Comparison of ENCODE assay signal across 35 cellular contexts in genomic region chr1:201618375-201618774, GRCh38.
"Had no signal": no experiment of that assay in that cellular context is flagged by ENCODE, and none has a peak within 500 bp of the region (broad histone marks: within the 10 kb centered on the region; RNA-seq: fewer than 3 reads in every experiment).

No MANE protein-coding gene starts in this region.

- H3K27ac Mint-ChIP-seq: activated CD4-positive, alpha-beta memory T cell treated with anti-CD3 and anti-CD28 coated beads for 36 hours; activated CD4-positive, alpha-beta T cell treated with anti-CD3 and anti-CD28 coated beads for 36 hours; activated CD4-positive, alpha-beta T cell treated with anti-CD3 and anti-CD28 coated beads, Interleukin-2, amount 10 ng/mL, durations not matched to agents 24 days and 14 days; activated CD8-positive, alpha-beta memory T cell treated with anti-CD3 and anti-CD28 coated beads, Interleukin-2, amount 10 ng/mL, durations not matched to agents 7 days and 5 days; activated CD8-positive, alpha-beta T cell treated with anti-CD3 and anti-CD28 coated beads, Interleukin-2, amount 10 ng/mL, durations not matched to agents 7 days and 5 days; activated naive CD4-positive, alpha-beta T cell treated with anti-CD3 and anti-CD28 coated beads for 36 hours; activated naive CD4-positive, alpha-beta T cell treated with anti-CD3 and anti-CD28 coated beads, Interleukin-2, amount 50 U/mL, for 24 hours; activated naive CD8-positive, alpha-beta T cell treated with anti-CD3 and anti-CD28 coated beads for 36 hours; activated naive CD8-positive, alpha-beta T cell treated with anti-CD3 and anti-CD28 coated beads, Interleukin-2, amount 50 U/mL, for 24 hours; activated T-helper 1 cell treated with anti-CD3 and anti-CD28 coated beads, Interleukin-12 subunit alpha, Interleukin-12 subunit beta, Interleukin-2, Interleukin-4 antibody, amounts not matched to agents 30 ng/mL and 10 ng/mL and 1 ng/mL, durations not matched to agents 14 hours and 24 hours and 36 hours; activated T-helper 2 cell treated with anti-CD3 and anti-CD28 coated beads, Interferon-gamma antibody, Interleukin-2, Interleukin-4, amounts not matched to agents 10 μg/mL and 5 μg/mL and 100 μg/mL, durations not matched to agents 14 hours and 24 hours and 36 hours; effector memory CD8-positive, alpha-beta T cell had no signal

- H3K27me3 Mint-ChIP-seq: activated CD4-positive, alpha-beta memory T cell treated with anti-CD3 and anti-CD28 coated beads for 36 hours; activated naive CD4-positive, alpha-beta T cell treated with anti-CD3 and anti-CD28 coated beads, Interleukin-2, amount 50 U/mL, for 24 hours; activated naive CD8-positive, alpha-beta T cell treated with anti-CD3 and anti-CD28 coated beads for 36 hours; activated naive CD8-positive, alpha-beta T cell treated with anti-CD3 and anti-CD28 coated beads, Interleukin-2, amount 50 U/mL, for 24 hours had no signal

- H3K36me3 Mint-ChIP-seq: activated CD4-positive, alpha-beta memory T cell treated with anti-CD3 and anti-CD28 coated beads for 36 hours; activated CD8-positive, alpha-beta memory T cell treated with anti-CD3 and anti-CD28 coated beads, Interleukin-2, amount 10 ng/mL, durations not matched to agents 7 days and 5 days; activated naive CD4-positive, alpha-beta T cell treated with anti-CD3 and anti-CD28 coated beads, Interleukin-2, amount 50 U/mL, for 24 hours; activated naive CD8-positive, alpha-beta T cell treated with anti-CD3 and anti-CD28 coated beads for 36 hours had no signal

- H3K4me3 ChIP-seq: adrenal gland, body of pancreas, esophagus squamous epithelium, gastroesophageal sphincter, heart right ventricle had no signal

- H3K9me3 ChIP-seq: adrenal gland, body of pancreas, esophagus squamous epithelium, gastroesophageal sphincter, heart right ventricle had no signal

- ATAC-seq: activated CD4-positive, alpha-beta T cell treated with anti-CD3 and anti-CD28 coated beads for 36 hours; activated CD8-positive, alpha-beta memory T cell treated with anti-CD3 and anti-CD28 coated beads, Interleukin-2, amount 10 ng/mL, durations not matched to agents 7 days and 5 days; activated CD8-positive, alpha-beta T cell treated with anti-CD3 and anti-CD28 coated beads, Interleukin-2, amount 10 ng/mL, durations not matched to agents 7 days and 5 days; activated naive CD8-positive, alpha-beta T cell treated with anti-CD3 and anti-CD28 coated beads, Interleukin-2, amount 50 U/mL, for 24 hours; body of pancreas; effector memory CD8-positive, alpha-beta T cell; gastroesophageal sphincter had no signal

- H3K9me3 Mint-ChIP-seq: activated CD4-positive, alpha-beta memory T cell treated with anti-CD3 and anti-CD28 coated beads for 36 hours; activated CD4-positive, alpha-beta T cell treated with anti-CD3 and anti-CD28 coated beads, Interleukin-2, amount 10 ng/mL, durations not matched to agents 24 days and 14 days; activated naive CD4-positive, alpha-beta T cell treated with anti-CD3 and anti-CD28 coated beads for 36 hours; activated naive CD4-positive, alpha-beta T cell treated with anti-CD3 and anti-CD28 coated beads, Interleukin-2, amount 50 U/mL, for 24 hours; activated naive CD8-positive, alpha-beta T cell treated with anti-CD3 and anti-CD28 coated beads for 36 hours; activated naive CD8-positive, alpha-beta T cell treated with anti-CD3 and anti-CD28 coated beads, Interleukin-2, amount 50 U/mL, for 24 hours; activated T-helper 1 cell treated with anti-CD3 and anti-CD28 coated beads, Interleukin-12 subunit alpha, Interleukin-12 subunit beta, Interleukin-2, Interleukin-4 antibody, amounts not matched to agents 30 ng/mL and 10 ng/mL and 1 ng/mL, durations not matched to agents 14 hours and 24 hours and 36 hours; activated T-helper 2 cell treated with anti-CD3 and anti-CD28 coated beads, Interferon-gamma antibody, Interleukin-2, Interleukin-4, amounts not matched to agents 10 μg/mL and 5 μg/mL and 100 μg/mL, durations not matched to agents 14 hours and 24 hours and 36 hours; effector memory CD8-positive, alpha-beta T cell had no signal

- H3K27ac ChIP-seq: adrenal gland, body of pancreas, esophagus squamous epithelium, gastroesophageal sphincter, heart right ventricle, VCaP had no signal

- FAIRE-seq: colon, TTC549 had no signal

- H3K4me1 Mint-ChIP-seq: activated CD4-positive, alpha-beta T cell treated with anti-CD3 and anti-CD28 coated beads for 36 hours; activated CD4-positive, alpha-beta T cell treated with anti-CD3 and anti-CD28 coated beads, Interleukin-2, amount 10 ng/mL, durations not matched to agents 24 days and 14 days; activated CD8-positive, alpha-beta memory T cell treated with anti-CD3 and anti-CD28 coated beads, Interleukin-2, amount 10 ng/mL, durations not matched to agents 7 days and 5 days; activated naive CD4-positive, alpha-beta T cell treated with anti-CD3 and anti-CD28 coated beads, Interleukin-2, amount 50 U/mL, for 24 hours; activated naive CD8-positive, alpha-beta T cell treated with anti-CD3 and anti-CD28 coated beads for 36 hours; activated naive CD8-positive, alpha-beta T cell treated with anti-CD3 and anti-CD28 coated beads, Interleukin-2, amount 50 U/mL, for 24 hours had no signal

- DNase-seq: activated CD4-positive, alpha-beta memory T cell treated with anti-CD3 and anti-CD28 coated beads for 36 hours; activated CD4-positive, alpha-beta T cell treated with anti-CD3 and anti-CD28 coated beads for 36 hours; activated CD4-positive, alpha-beta T cell treated with anti-CD3 and anti-CD28 coated beads, Interleukin-2, amount 10 ng/mL, durations not matched to agents 24 days and 14 days; activated CD4-positive, CD25-positive, alpha-beta regulatory T cell; activated CD4-positive, CD25-positive, alpha-beta regulatory T cell treated with anti-CD3 and anti-CD28 coated beads, Interleukin-2, amount 50 U/mL, for 72 hours; activated CD8-positive, alpha-beta memory T cell treated with anti-CD3 and anti-CD28 coated beads, Interleukin-2, amount 10 ng/mL, durations not matched to agents 7 days and 5 days; activated CD8-positive, alpha-beta memory T cell treated with anti-CD3 and anti-CD28 coated beads, Interleukin-2, amount 50 U/mL, for 4 hours; activated CD8-positive, alpha-beta T cell treated with anti-CD3 and anti-CD28 coated beads, Interleukin-2, amount 10 ng/mL, durations not matched to agents 7 days and 5 days; activated effector memory CD4-positive, alpha-beta T cell treated with anti-CD3 and anti-CD28 coated beads, Interleukin-2, amount 50 U/mL, for 16 hours; activated naive CD4-positive, alpha-beta T cell treated with anti-CD3 and anti-CD28 coated beads for 36 hours; activated naive CD8-positive, alpha-beta T cell treated with anti-CD3 and anti-CD28 coated beads for 36 hours; activated naive CD8-positive, alpha-beta T cell treated with anti-CD3 and anti-CD28 coated beads, Interleukin-2, amount 50 U/mL, for 24 hours; activated T-cell treated with anti-CD3 and anti-CD28 coated beads, Interleukin-2, amount 50 U/mL, for 1 hour; activated T-cell treated with anti-CD3 and anti-CD28 coated beads, Interleukin-2, amount 50 U/mL, for 48 hours; adrenal gland; amygdala; aorta; body of pancreas; caudate nucleus; cortex of kidney; dermis blood vessel endothelial cell; effector CD4-positive, alpha-beta T cell; effector memory CD8-positive, alpha-beta T cell; erythroblast; esophagus squamous epithelium; foreskin melanocyte; heart right ventricle; T-helper 2 cell had no signal

- H3K36me3 ChIP-seq: adrenal gland had no signal

- H3K27me3 ChIP-seq: adrenal gland, body of pancreas, gastroesophageal sphincter, heart right ventricle had no signal

- H3K4me1 ChIP-seq: adrenal gland, body of pancreas had no signal

- H3K4me3 Mint-ChIP-seq: activated CD4-positive, alpha-beta memory T cell treated with anti-CD3 and anti-CD28 coated beads for 36 hours; activated CD4-positive, alpha-beta T cell treated with anti-CD3 and anti-CD28 coated beads for 36 hours; activated CD4-positive, alpha-beta T cell treated with anti-CD3 and anti-CD28 coated beads, Interleukin-2, amount 10 ng/mL, durations not matched to agents 24 days and 14 days; activated CD8-positive, alpha-beta memory T cell treated with anti-CD3 and anti-CD28 coated beads, Interleukin-2, amount 10 ng/mL, durations not matched to agents 7 days and 5 days; activated CD8-positive, alpha-beta T cell treated with anti-CD3 and anti-CD28 coated beads, Interleukin-2, amount 10 ng/mL, durations not matched to agents 7 days and 5 days; activated naive CD4-positive, alpha-beta T cell treated with anti-CD3 and anti-CD28 coated beads for 36 hours; activated naive CD4-positive, alpha-beta T cell treated with anti-CD3 and anti-CD28 coated beads, Interleukin-2, amount 50 U/mL, for 24 hours; activated naive CD8-positive, alpha-beta T cell treated with anti-CD3 and anti-CD28 coated beads for 36 hours; activated naive CD8-positive, alpha-beta T cell treated with anti-CD3 and anti-CD28 coated beads, Interleukin-2, amount 50 U/mL, for 24 hours; activated T-helper 1 cell treated with anti-CD3 and anti-CD28 coated beads, Interleukin-12 subunit alpha, Interleukin-12 subunit beta, Interleukin-2, Interleukin-4 antibody, amounts not matched to agents 30 ng/mL and 10 ng/mL and 1 ng/mL, durations not matched to agents 14 hours and 24 hours and 36 hours; effector memory CD8-positive, alpha-beta T cell had no signal
